ENCODE assay signal across 16 cellular contexts in the genomic region with DNA sequence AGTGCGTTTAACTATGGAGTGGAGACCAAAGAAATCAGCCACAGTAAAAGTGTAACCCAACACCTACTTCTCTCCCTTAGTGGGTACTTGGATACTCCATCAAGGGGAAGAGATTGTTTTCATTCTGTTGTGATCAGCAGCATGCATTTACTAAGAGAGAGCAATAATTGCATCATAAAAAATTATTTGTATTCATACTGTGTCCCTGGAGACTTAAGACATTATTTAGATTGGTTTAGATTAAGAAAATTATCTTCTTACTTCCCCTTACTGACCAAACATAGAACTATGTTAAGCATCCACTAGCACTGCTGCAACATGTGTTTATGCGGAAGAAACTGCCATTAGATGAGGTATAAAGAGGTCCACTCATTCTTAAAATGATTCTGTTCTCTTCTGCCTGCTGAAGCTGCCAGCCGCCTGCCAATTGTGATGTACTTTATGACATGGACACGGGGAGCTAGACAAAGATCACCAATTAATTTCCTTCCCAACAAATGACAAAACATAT.
A peak's percentile ranks its signal among the peaks of the same experiment; 100 is the strongest.
DNase-seq lines count a peak whose midpoint lies in the region; ATAC-seq and TF ChIP-seq lines count a peak whose summit lies in the region.
"Had no signal": no experiment of that assay in that cellular context is flagged by ENCODE, and none has a peak within 500 bp of the region (broad histone marks: within the 10 kb centered on the region; RNA-seq: fewer than 3 reads in every experiment).

No MANE protein-coding gene starts in this region.

- POLR2A ChIA-PET in SK-N-SH (lab: Yijun Ruan, JAX) (no interaction called here), PC-3 (lab: Charles Lee; ENCODE audit: unreplicated experiment) (no interaction called here)

- H3K9me3 Mint-ChIP-seq in HFFc6 = peaks cover 6% of the 10 kb centered on the region; the same call in 1 of the 2 replicates

- CTCF ChIA-PET in SK-N-SH (lab: Yijun Ruan, JAX) = no interaction called here
- CTCF ChIA-PET in PC-3 (lab: Charles Lee) = no interaction called here

- no peaks in the 10 kb centered on the region for H3K36me3 ChIP-seq in ACC112 (ENCODE audit: insufficient read depth, low read length)
- no peaks in the 10 kb centered on the region for H3K36me3 ChIP-seq in SK-N-SH (replicated peaks in 1 of 2; ENCODE audit: control insufficient read depth in 1 of 2, insufficient read depth in 2 of 2, low read length in 1 of 2)
- H3K36me3 ChIP-seq in PC-3 (ENCODE audit: low read depth, low read length) = no peaks in the 10 kb centered on the region
- H3K36me3 ChIP-seq in left ventricle myocardium inferior = no peaks in the 10 kb centered on the region
- H3K36me3 ChIP-seq in ascending aorta = no peaks in the 10 kb centered on the region
- H3K36me3 ChIP-seq: adrenal gland had no signal

- H3K4me3 ChIP-seq in ACC112 (ENCODE audit: low read depth, low read length) (peak overlapping the region; percentile 48; the same call in 1 of the 2 replicates), SK-N-SH (ENCODE audit: low read depth in 2 of 2, low read length in 1 of 2) (no peak overlapping the region), fibroblast of pulmonary artery (replicated peaks; ENCODE audit: low read depth, low read length) (no peak overlapping the region), PC-3 (ENCODE audit: low read length) (no peak overlapping the region), left ventricle myocardium inferior (no peak overlapping the region), ascending aorta (no peak overlapping the region)
- H3K4me3 ChIP-seq: adrenal gland had no signal

- TF ChIP-seq EP300 in SK-N-SH (IDR thresholded peaks at IDR 0.05; ENCODE audit: borderline replicate concordance in 1 of 2, low read depth in 1 of 2, low read length in 1 of 2) = peak in 1 of 2 experiments; percentile 57; a peak in 1 of 4 replicates

- TF ChIP-seq RAD21 in SK-N-SH (IDR thresholded peaks at IDR 0.05; ENCODE audit: low read length) = no peak

- no peaks in the 10 kb centered on the region for H3K9me3 ChIP-seq in SK-N-SH
- H3K9me3 ChIP-seq in PC-3 (ENCODE audit: low read length) = no peaks in the 10 kb centered on the region
- H3K9me3 ChIP-seq in left ventricle myocardium inferior (replicated peaks) = peaks cover 16% of the 10 kb centered on the region
- H3K9me3 ChIP-seq in ascending aorta = no peaks in the 10 kb centered on the region
- H3K9me3 ChIP-seq: adrenal gland had no signal

- intact Hi-C loops in PC-3 (cut with micrococcal nuclease) = no loop called here
- intact Hi-C loops in left ventricle myocardium inferior (cut with micrococcal nuclease) = no loop called here
- intact Hi-C loops in ascending aorta (cut with DNase I) = no loop called here

- no peak overlapping the region for H3K9ac ChIP-seq in SK-N-SH
- H3K9ac ChIP-seq in PC-3 (ENCODE audit: low read length) = no peak overlapping the region

- WGBS in SK-N-SH (ENCODE audit: low lambda C conversion rate) = 49% methylated on average over 4 of the region's 4 CpGs

- H2AFZ ChIP-seq in ACC112 (ENCODE audit: low read length, unreplicated experiment) = no peak overlapping the region
- no peak overlapping the region for H2AFZ ChIP-seq in SK-N-SH (ENCODE audit: low read depth)
- H2AFZ ChIP-seq in PC-3 (ENCODE audit: low read length) = no peak overlapping the region

- no peaks in the 10 kb centered on the region for H3K79me2 ChIP-seq in ACC112 (ENCODE audit: control insufficient read depth, insufficient read depth, low read length, unreplicated experiment)
- H3K79me2 ChIP-seq in SK-N-SH (ENCODE audit: insufficient read depth) = no peaks in the 10 kb centered on the region
- H3K79me2 ChIP-seq in PC-3 (ENCODE audit: low read length) = no peaks in the 10 kb centered on the region

- no peak for ATAC-seq in PC-3
- ATAC-seq in GM21367 (IDR thresholded peaks at IDR 0.05; ENCODE audit: unreplicated experiment) = no peak

- no peaks in the 10 kb centered on the region for H4K20me1 ChIP-seq in SK-N-SH (ENCODE audit: insufficient read depth)
- no peaks in the 10 kb centered on the region for H4K20me1 ChIP-seq in PC-3 (ENCODE audit: low read length)

- peaks cover 9% of the 10 kb centered on the region for H3F3A ChIP-seq in SK-N-SH (replicated peaks; ENCODE audit: insufficient read depth)
- H3F3A ChIP-seq in PC-3 (ENCODE audit: low read length, unreplicated experiment) = no peaks in the 10 kb centered on the region

- H3K4me1 Mint-ChIP-seq in HFFc6 (ENCODE audit: low read depth) = peaks cover 50% of the 10 kb centered on the region

- H3K36me3 Mint-ChIP-seq in HFFc6 (ENCODE audit: low read depth) = 0 out of 2 replicates have a peak, but pooled peaks cover 11% of the 10 kb centered on the region

- H3K4me2 ChIP-seq in SK-N-SH = 0 out of 2 replicates have a peak overlapping the region, but pooled peaks have one; percentile 4
- no peak overlapping the region for H3K4me2 ChIP-seq in PC-3 (ENCODE audit: low read length)

- peaks cover 2% of the 10 kb centered on the region; the same call in 1 of the 2 replicates for H3K27me3 Mint-ChIP-seq in HFFc6 (ENCODE audit: insufficient read depth)

- peak; percentile 90 for DNase-seq in HFFc6
- no peak for DNase-seq in SK-N-SH
- peak; percentile 47 for DNase-seq in fibroblast of pulmonary artery (ENCODE audit: low read depth)
- no peak for DNase-seq in PC-3
- DNase-seq in left ventricle myocardium inferior = no peak
- no peak for DNase-seq in ascending aorta (ENCODE audit: low spot score in 2 of 2)
- DNase-seq: activated CD4-positive, alpha-beta T cell treated with anti-CD3 and anti-CD28 coated beads for 48 hours; activated T-cell treated with anti-CD3 and anti-CD28 coated beads, Interleukin-2, amount 50 U/mL, for 48 hours; adrenal gland; DMS153; midbrain; NCI-H1048; NCI-H774; occipital lobe had no signal

- peak overlapping the region; percentile 97 for H3K27ac Mint-ChIP-seq in HFFc6

- peak overlapping the region; percentile 75 for H3K4me3 Mint-ChIP-seq in HFFc6

- H3K27me3 ChIP-seq in ACC112 (ENCODE audit: insufficient read depth, low read length) (no peaks in the 10 kb centered on the region), SK-N-SH (ENCODE audit: insufficient read depth) (no peaks in the 10 kb centered on the region), PC-3 (ENCODE audit: low read length) (no peaks in the 10 kb centered on the region), left ventricle myocardium inferior (ENCODE audit: low read depth) (no peaks in the 10 kb centered on the region), ascending aorta (no peaks in the 10 kb centered on the region)
- H3K27me3 ChIP-seq: adrenal gland had no signal

- H3K27ac ChIP-seq in ACC112 (ENCODE audit: low read depth, low read length) = peak overlapping the region; percentile 94
- peak overlapping the region in 1 of 2 experiments; percentile 47; a peak in 2 of 4 replicates for H3K27ac ChIP-seq in SK-N-SH (ENCODE audit: low read depth in 2 of 2, low read length in 1 of 2)
- H3K27ac ChIP-seq in PC-3 (ENCODE audit: low read length) = no peak overlapping the region
- no peak overlapping the region for H3K27ac ChIP-seq in left ventricle myocardium inferior (replicated peaks)
- no peak overlapping the region for H3K27ac ChIP-seq in ascending aorta
- H3K27ac ChIP-seq: adrenal gland had no signal

- no TSS peak for BruUV-seq in PC-3 (replicated peaks; lab: Mats Ljungman, UMichigan)

- TF ChIP-seq CTCF in HFFc6 (IDR thresholded peaks at IDR 0.05) = no peak
- TF ChIP-seq CTCF in SK-N-SH (IDR thresholded peaks at IDR 0.05) = no peak
- TF ChIP-seq CTCF in fibroblast of pulmonary artery (IDR thresholded peaks at IDR 0.05; ENCODE audit: low read length, missing control alignments) = no peak
- TF ChIP-seq CTCF in PC-3 (conservative IDR thresholded peaks at IDR 0.05; ENCODE audit: low read depth, low read length) = no peak
- TF ChIP-seq CTCF in left ventricle myocardium inferior (IDR thresholded peaks at IDR 0.05; ENCODE audit: borderline replicate concordance) = no peak
- no peak for TF ChIP-seq CTCF in ascending aorta (IDR thresholded peaks at IDR 0.05)

- H3K4me1 ChIP-seq in ACC112 (ENCODE audit: control insufficient read depth, insufficient read depth, low read length, unreplicated experiment) (peaks cover 27% of the 10 kb centered on the region), SK-N-SH (ENCODE audit: control insufficient read depth in 1 of 2, insufficient read depth in 2 of 2, low read depth in 1 of 2, low read length in 1 of 2) (peaks cover 0 to 10% of the 10 kb centered on the region in 2 experiments; a peak in 1 of 4 replicates), PC-3 (ENCODE audit: insufficient read depth, low read length) (no peaks in the 10 kb centered on the region), left ventricle myocardium inferior (peaks cover 21% of the 10 kb centered on the region), ascending aorta (no peaks in the 10 kb centered on the region)
- H3K4me1 ChIP-seq: adrenal gland had no signal

- H3K9me2 ChIP-seq in SK-N-SH = no peaks in the 10 kb centered on the region
- H3K9me2 ChIP-seq in PC-3 (replicated peaks; ENCODE audit: low read length) = no peaks in the 10 kb centered on the region

TF ChIP-seq in SK-N-SH, 30 proteins besides CTCF, POLR2A, EP300 and RAD21:
- TF ChIP-seq TCF12 (IDR thresholded peaks at IDR 0.05) (peak; percentile 57), SMC3 (IDR thresholded peaks at IDR 0.05; ENCODE audit: low read depth, low read length) (no peak), MXI1 (IDR thresholded peaks at IDR 0.05; ENCODE audit: low read depth, low read length) (no peak), FOXM1 (IDR thresholded peaks at IDR 0.05; ENCODE audit: low read depth) (0 out of 2 replicates have a peak, but pooled peaks have one; percentile 42), POLR2AphosphoS5 (IDR thresholded peaks at IDR 0.05; ENCODE audit: low read depth, low read length) (no peak), NFIC (IDR thresholded peaks at IDR 0.05; ENCODE audit: borderline replicate concordance) (peak; percentile 60; the same call in 1 of the 2 replicates), TEAD4 (IDR thresholded peaks at IDR 0.05; ENCODE audit: borderline replicate concordance, insufficient read depth) (0 out of 2 replicates have a peak, but pooled peaks have one; percentile 40), JUND (IDR thresholded peaks at IDR 0.05) (peak; percentile 27; the same call in 1 of the 2 replicates), GABPA (IDR thresholded peaks at IDR 0.05; ENCODE audit: low read depth) (no peak)
- TF ChIP-seq, protein P1, sequence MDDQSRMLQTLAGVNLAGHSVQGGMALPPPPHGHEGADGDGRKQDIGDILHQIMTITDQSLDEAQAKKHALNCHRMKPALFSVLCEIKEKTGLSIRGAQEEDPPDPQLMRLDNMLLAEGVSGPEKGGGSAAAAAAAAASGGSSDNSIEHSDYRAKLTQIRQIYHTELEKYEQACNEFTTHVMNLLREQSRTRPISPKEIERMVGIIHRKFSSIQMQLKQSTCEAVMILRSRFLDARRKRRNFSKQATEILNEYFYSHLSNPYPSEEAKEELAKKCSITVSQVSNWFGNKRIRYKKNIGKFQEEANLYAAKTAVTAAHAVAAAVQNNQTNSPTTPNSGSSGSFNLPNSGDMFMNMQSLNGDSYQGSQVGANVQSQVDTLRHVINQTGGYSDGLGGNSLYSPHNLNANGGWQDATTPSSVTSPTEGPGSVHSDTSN (IDR thresholded peaks at IDR 0.05) = peak; percentile 77

Comparison
In these comparisons a context has a peak if more than half of its experiments do, and no peak if none do; other contexts are left out.
1. DNase-seq: peak in HFFc6 (single experiment) and fibroblast of pulmonary artery (single experiment); none in SK-N-SH (single experiment), PC-3 (single experiment), left ventricle myocardium inferior (single experiment) and ascending aorta (0 of 2).